ENCODE assay signal across 8 cellular contexts in genomic region chr6:42050011-42050896, GRCh38. TPM values are rescaled to one million over a fixed set of nuclear protein-coding genes. Genes with fewer than 3 reads are reported as not detected.
DNase-seq lines count a peak whose midpoint lies in the region; ATAC-seq, FAIRE-seq and TF ChIP-seq lines count a peak whose summit lies in the region.

Gene TAF8 (plus strand): TSS chr6:42050524. CDS start chr6:42050542, 18 bp downstream.

- TF ChIP-seq POLR2A in GM19099 (IDR thresholded peaks at IDR 0.05; ENCODE audit: extremely low read depth, insufficient read length, low read depth) = peak; percentile 99

- H3K4me3 ChIP-seq in kidney (ENCODE audit: low read length in 2 of 2) = peak within 1 kb of the TSS; percentile 88 to 90

- no peak for FAIRE-seq in kidney (lab: Jason Lieb, UNC)

- H3K4me1 ChIP-seq in kidney (ENCODE audit: control insufficient read depth in 1 of 2, insufficient read depth in 1 of 2, low read depth in 1 of 2, low read length in 2 of 2) = peaks cover 12 to 42% of the 10 kb centered on the region in 2 donors

- intact Hi-C loops in kidney (cut with DNase I) = no loop called here

- peak within 1 kb of the TSS; percentile 64 to 93 for H3K27ac ChIP-seq in kidney (ENCODE audit: low read depth in 2 of 2, low read length in 2 of 2)

- H3K9me3 ChIP-seq in kidney (ENCODE audit: control insufficient read depth in 1 of 2, low read length in 2 of 2) = no peaks in the 10 kb centered on the region

- DNase-seq in AG20443 (ENCODE audit: low spot score) = peak; percentile 97
- DNase-seq in NCI-H460 (ENCODE audit: extremely low read depth, low read depth) = peak; percentile 79
- peak; percentile 85 for DNase-seq in activated CD4-positive, CD25-positive, alpha-beta regulatory T cell treated with anti-CD3 and anti-CD28 coated beads, Interleukin-2, amount 50 U/mL, for 72 hours
- DNase-seq in cerebellar nuclear complex (lab: John Stamatoyannopoulos, UW) = peak; percentile 36 to 70
- peak; percentile 97 for DNase-seq in kidney
- DNase-seq in stimulated activated CD4-positive, alpha-beta T cell treated with anti-CD3 and anti-CD28 coated beads, Interleukin-15, amount 100 ng/mL, for 24 hours = peak; percentile 94

- peaks cover 3 to 5% of the 10 kb centered on the region in 2 donors for H3K36me3 ChIP-seq in kidney (ENCODE audit: control insufficient read depth in 1 of 2, insufficient read depth in 2 of 2, low read length in 2 of 2)

- ATAC-seq in HG03378 (IDR thresholded peaks at IDR 0.05; ENCODE audit: unreplicated experiment) = peak; percentile 72

- peak within 1 kb of the TSS; percentile 44 to 89 for H3K9ac ChIP-seq in kidney (ENCODE audit: low read length in 2 of 2)

- no peak for TF ChIP-seq CTCF in kidney (IDR thresholded peaks at IDR 0.05; ENCODE audit: borderline replicate concordance, extremely low read depth, insufficient read depth)

RNA-seq across cellular contexts. Expression of gene TAF8, which starts in this region (rescaled TPM):
- 15.6 and 18.9 TPM in 2 replicates for total RNA-seq in NCI-H460 (2014; rRNA removed; shearing (Covaris generic))
- polyA plus RNA-seq in NCI-H460 (2014; cell fraction: nucleus; rRNA removed) = 8.7 and 12.3 TPM in 2 replicates
- 32.0 TPM for total RNA-seq in kidney
- polyA plus RNA-seq in kidney (ENCODE audit: insufficient read depth, low read depth, low replicate concordance) = 16.3 TPM

Comparison
In these comparisons a context has a peak if more than half of its experiments do, and no peak if none do; other contexts are left out.
1. Peak in every context shown above with its lines: DNase-seq, ATAC-seq, H3K4me3 ChIP-seq and H3K27ac ChIP-seq.